In genomic region chr17:10772425-10773380, GRCh38 we compare ENCODE assay signal across 8 cellular contexts. TPM values are rescaled to one million over a fixed set of nuclear protein-coding genes. Genes with fewer than 3 reads are reported as not detected.
DNase-seq lines count a peak whose midpoint lies in the region; ATAC-seq and TF ChIP-seq lines count a peak whose summit lies in the region.

No MANE protein-coding gene starts in this region.

- peaks cover 3% of the 10 kb centered on the region for H3K9me3 Mint-ChIP-seq in Calu3 (ENCODE audit: low read depth, unreplicated experiment)

- H3K79me2 ChIP-seq in Karpas-422 (ENCODE audit: low read length) = no peaks in the 10 kb centered on the region

- intact Hi-C loops in Calu3 (cut with micrococcal nuclease; ENCODE audit: unreplicated experiment) = loop anchor here (10.0 kb wide), 1 partner anchor 72 kb away; no protein-coding TSS in a partner anchor

- H4K20me1 ChIP-seq in Karpas-422 (ENCODE audit: insufficient read depth, low read depth, low read length) = no peaks in the 10 kb centered on the region

- no peaks in the 10 kb centered on the region for H3K4me1 Mint-ChIP-seq in Calu3 (ENCODE audit: low read depth, unreplicated experiment)

- ATAC-seq in foreskin keratinocyte (peak; percentile 38), HG03139 (IDR thresholded peaks at IDR 0.05; ENCODE audit: unreplicated experiment) (no peak), GM18870 (IDR thresholded peaks at IDR 0.05; ENCODE audit: unreplicated experiment) (no peak)

- H3K4me3 Mint-ChIP-seq in Calu3 (ENCODE audit: low read depth, unreplicated experiment) = no peak overlapping the region

- no peaks in the 10 kb centered on the region for H3K27me3 Mint-ChIP-seq in Calu3 (ENCODE audit: unreplicated experiment)

- no peak overlapping the region for H3K9ac ChIP-seq in Karpas-422 (ENCODE audit: low read length)

- H3K36me3 ChIP-seq in Karpas-422 (ENCODE audit: insufficient read depth, low read length) = no peaks in the 10 kb centered on the region

- peak; percentile 21 for DNase-seq in Calu3
- DNase-seq in Karpas-422 = peak; percentile 86
- peak; percentile 7 to 27 for DNase-seq in activated CD4-positive, alpha-beta T cell treated with anti-CD3 and anti-CD28 coated beads, Interleukin-2, amount 50 U/mL, for 24 hours (ENCODE audit: low read depth in 1 of 2, low spot score in 1 of 2)
- DNase-seq in foreskin keratinocyte = peak in 1 of 2 donors; percentile 38
- peak; percentile 37 for DNase-seq in stimulated activated CD4-positive, alpha-beta T cell treated with anti-CD3 and anti-CD28 coated beads, Interleukin-1b, Interleukin-23, amount 100 ng/mL, for 48 hours
- no peak for DNase-seq in dedifferentiated amniotic fluid mesenchymal stem cell (ENCODE audit: extremely low spot score)

- no peak overlapping the region for H3K4me2 ChIP-seq in Karpas-422 (ENCODE audit: low read depth, low read length, poor library complexity, severe bottlenecking)

- no peaks in the 10 kb centered on the region for H3K9me2 ChIP-seq in Karpas-422 (replicated peaks; ENCODE audit: insufficient read depth, low read length)

- no peak overlapping the region for H3K4me3 ChIP-seq in Karpas-422 (ENCODE audit: low read length)

- H2AFZ ChIP-seq in Karpas-422 (ENCODE audit: low read length) = no peak overlapping the region

- H3K9me3 ChIP-seq in Karpas-422 (ENCODE audit: low read length) = peaks cover 8% of the 10 kb centered on the region

- H3K4me1 ChIP-seq in Karpas-422 (ENCODE audit: low read length) (peaks cover 6% of the 10 kb centered on the region; the same call in 1 of the 2 replicates), foreskin keratinocyte (no peaks in the 10 kb centered on the region)

- no peaks in the 10 kb centered on the region for H3K27me3 ChIP-seq in Karpas-422 (ENCODE audit: low read length)
- no peaks in the 10 kb centered on the region for H3K27me3 ChIP-seq in foreskin keratinocyte

- CTCF ChIA-PET in Calu3 (lab: Charles Lee) = interaction anchor here (0.6 kb wide), 1 partner anchor 1575 kb away, joined by 3 read pairs; no protein-coding TSS in a partner anchor

- no TSS peak for BruUV-seq in Calu3 (replicated peaks; lab: Mats Ljungman, UMichigan)

- no peak overlapping the region for H3K27ac Mint-ChIP-seq in Calu3 (ENCODE audit: unreplicated experiment)

- H3K36me3 Mint-ChIP-seq in Calu3 (ENCODE audit: insufficient read depth, unreplicated experiment) = no peaks in the 10 kb centered on the region

- TF ChIP-seq CTCF in Calu3 (IDR thresholded peaks at IDR 0.05; ENCODE audit: unreplicated experiment) (peak; percentile 58), foreskin keratinocyte (conservative IDR thresholded peaks at IDR 0.05) (peak; percentile 88)

- no peak overlapping the region for H3K27ac ChIP-seq in Karpas-422 (ENCODE audit: low read length)
- H3K27ac ChIP-seq in foreskin keratinocyte = no peak overlapping the region

RNA-seq across cellular contexts. Expression of gene TMEM238L, which starts 31.2 kb away (rescaled TPM):
- total RNA-seq in Calu3 (2022) (not detected in 2 replicates), foreskin keratinocyte (not detected in 2 replicates)
- total RNA-seq in Karpas-422 (2014; rRNA removed; shearing (Covaris generic); ENCODE audit: low replicate concordance) = not detected in 2 replicates
- not detected in 2 replicates for polyA plus RNA-seq in foreskin keratinocyte

RNA-seq across cellular contexts. Expression of gene TMEM220, which starts 42.9 kb away (rescaled TPM):
- total RNA-seq in Calu3 (2022) (not detected in 2 replicates), foreskin keratinocyte (1.2 and 1.3 TPM in 2 replicates)
- total RNA-seq in Karpas-422 (2014; rRNA removed; shearing (Covaris generic); ENCODE audit: low replicate concordance) = not detected in 2 replicates
- 2.0 and 2.5 TPM in 2 replicates for polyA plus RNA-seq in foreskin keratinocyte
